Comparison of ENCODE assay signal across 1 cellular context in genomic region chr1:212514056-212514614, GRCh38.
A peak's percentile ranks its signal among the peaks of the same experiment; 100 is the strongest.
TF ChIP-seq lines count a peak whose summit lies in the region.

No MANE protein-coding gene starts in this region.

TF ChIP-seq in H1, 55 proteins besides CTCF, POLR2A, EP300 and RAD21 (continued from another document):
- no peak for TF ChIP-seq CHD7 (IDR thresholded peaks at IDR 0.05; ENCODE audit: insufficient replicate concordance, low read length)
- TF ChIP-seq RNF2 (IDR thresholded peaks at IDR 0.05; ENCODE audit: borderline replicate concordance, low read depth, low read length, missing control alignments, poor library complexity, severe bottlenecking) = peak; percentile 59
- TF ChIP-seq CHD1 (IDR thresholded peaks at IDR 0.05; ENCODE audit: low read depth, low read length) = no peak
- TF ChIP-seq HDAC6 (IDR thresholded peaks at IDR 0.05; ENCODE audit: low read depth, low read length) = no peak
- TF ChIP-seq POLR2AphosphoS5 (IDR thresholded peaks at IDR 0.05; ENCODE audit: low read depth, low read length) = no peak
- peak; percentile 27; the same call in 1 of the 2 replicates for TF ChIP-seq SUZ12 (IDR thresholded peaks at IDR 0.05; ENCODE audit: low read length)
- TF ChIP-seq TCF12 (IDR thresholded peaks at IDR 0.05; ENCODE audit: low read depth, low read length) = no peak
- no peak for TF ChIP-seq RFX5 (IDR thresholded peaks at IDR 0.05; ENCODE audit: borderline replicate concordance, low read depth, low read length)
- no peak for TF ChIP-seq CREB1 (IDR thresholded peaks at IDR 0.05)
